3 cellular contexts compared by ENCODE assay signal in the genomic region with DNA sequence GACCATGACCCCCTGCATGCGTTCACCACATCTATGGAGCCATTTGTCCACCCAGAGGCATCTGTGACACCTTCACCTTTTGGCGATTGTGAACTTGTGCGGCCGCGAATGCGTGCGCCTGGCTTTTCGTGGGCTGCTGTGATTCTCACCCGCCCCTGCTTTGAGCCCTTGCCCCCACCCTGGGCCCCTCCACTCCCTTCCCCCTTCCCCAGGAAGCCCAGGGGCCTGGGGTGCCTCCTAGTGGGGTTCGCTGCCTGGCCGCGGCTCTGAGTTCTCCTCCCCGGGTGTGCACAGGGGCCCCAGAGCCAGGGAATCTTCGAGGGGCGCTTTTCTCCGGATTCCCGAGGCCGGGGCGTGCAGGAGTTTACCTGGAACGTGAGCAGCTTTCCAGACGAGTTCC.
"Had no signal": no experiment of that assay in that cellular context is flagged by ENCODE, and none has a peak within 500 bp of the region (broad histone marks: within the 10 kb centered on the region; RNA-seq: fewer than 3 reads in every experiment).

No MANE protein-coding gene starts in this region.

- DNase-seq: GDM1, GF-D8 had no signal

- ATAC-seq: GM12878 had no signal

- H3K4me3 ChIP-seq: GM12878 had no signal
